21 cellular contexts compared by ENCODE assay signal in the genomic region with DNA sequence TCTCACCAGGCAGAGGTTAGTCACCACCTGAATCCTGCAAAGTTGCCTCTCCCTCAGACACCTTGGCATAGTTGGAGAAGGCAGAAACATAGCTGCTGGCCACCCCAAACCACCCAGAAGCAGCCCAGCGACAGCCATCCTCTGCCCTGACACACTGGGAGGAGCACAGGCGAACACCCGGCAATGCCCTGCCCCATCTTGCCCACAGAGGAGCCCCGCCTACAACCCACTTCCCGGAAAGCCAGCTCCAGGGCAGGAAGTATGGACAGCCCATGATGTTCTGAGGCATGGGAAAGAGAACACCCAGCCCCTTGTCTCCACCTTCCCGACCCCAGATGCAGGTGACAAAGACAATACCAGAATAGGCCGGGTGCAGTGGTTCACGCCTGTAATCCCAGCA. TPM values are rescaled to one million over a fixed set of nuclear protein-coding genes. Genes with fewer than 3 reads are reported as not detected.
A peak's percentile ranks its signal among the peaks of the same experiment; 100 is the strongest.
DNase-seq lines count a peak whose midpoint lies in the region; ATAC-seq and TF ChIP-seq lines count a peak whose summit lies in the region.
"Had no signal": no experiment of that assay in that cellular context is flagged by ENCODE, and none has a peak within 500 bp of the region (broad histone marks: within the 10 kb centered on the region; RNA-seq: fewer than 3 reads in every experiment).

No MANE protein-coding gene starts in this region.

- no peak for TF ChIP-seq CTCF in MCF 10A (IDR thresholded peaks at IDR 0.05; ENCODE audit: unreplicated experiment)
- TF ChIP-seq CTCF in mammary epithelial cell (conservative IDR thresholded peaks at IDR 0.05 in 1 of 2, IDR thresholded peaks at IDR 0.05 in 1 of 2; ENCODE audit: extremely low read depth in 1 of 2, insufficient read depth in 1 of 2, low read depth in 1 of 2, low read length in 2 of 2), result no peak
- TF ChIP-seq CTCF in RWPE2 (IDR thresholded peaks at IDR 0.05; ENCODE audit: poor library complexity, severe bottlenecking), result no peak
- TF ChIP-seq CTCF in spleen (IDR thresholded peaks at IDR 0.05 in 8 of 11, conservative IDR thresholded peaks at IDR 0.05 in 3 of 11), result no peak
- no peak for TF ChIP-seq CTCF in progenitor cell of endocrine pancreas (IDR thresholded peaks at IDR 0.05; ENCODE audit: unreplicated experiment)

- no peaks in the 10 kb centered on the region for H3K79me2 ChIP-seq in mammary epithelial cell (ENCODE audit: insufficient read depth, low read length)

- CTCF ChIA-PET in MCF 10A (lab: Yijun Ruan, JAX) (interaction anchor here (0.7 to 0.9 kb wide), 2 partner anchors 81 to 307 kb away, joined by 3 to 5 read pairs; no protein-coding TSS in a partner anchor), mammary epithelial cell (lab: Charles Lee; ENCODE audit: low non-redundant PET) (no interaction called here)

- in situ Hi-C loops in mammary epithelial cell (cut with MboI; ENCODE audit: low sequenced_read_pairs in 2 of 2), result no loop called here

- DNase-seq in MCF 10A (ENCODE audit: unreplicated experiment) (peak; percentile 16), mammary epithelial cell (no peak), RWPE2 (ENCODE audit: low spot score) (no peak), spleen (peak; percentile 70), NCI-H1436 (lab: John Stamatoyannopoulos, UW) (no peak), progenitor cell of endocrine pancreas (ENCODE audit: low spot score, unreplicated experiment) (no peak), COLO668 (lab: John Stamatoyannopoulos, UW; ENCODE audit: unreplicated experiment) (no peak)
- DNase-seq: ACHN; amygdala; COR-L47; erythroblast; left colon; NK-92 treated with Interleukin-12 subunit alpha and Interleukin-12 subunit beta, amount 100 ng/mL, for 24 hours; psoas muscle; small intestine; stimulated activated CD8-positive, alpha-beta memory T cell treated with anti-CD3 and anti-CD28 coated beads, Interleukin-4, amount 100 ng/mL, for 48 hours had no signal

- no peak overlapping the region for H3K4me2 ChIP-seq in mammary epithelial cell (ENCODE audit: insufficient read depth, low read depth, low read length)

- no peak overlapping the region for H3K9ac ChIP-seq in mammary epithelial cell (ENCODE audit: insufficient read depth, low read length)

- peak; percentile 47; the same call in 2 of the 3 replicates for ATAC-seq in RWPE2 (ENCODE audit: low read depth)
- ATAC-seq: gastroesophageal sphincter, left colon, psoas muscle had no signal

- H3K4me1 ChIP-seq in mammary epithelial cell (ENCODE audit: insufficient read depth, low read length) (no peaks in the 10 kb centered on the region), RWPE2 (ENCODE audit: insufficient read depth, poor library complexity, severe bottlenecking) (no peaks in the 10 kb centered on the region), spleen (peaks cover 0 to 24% (median 4%) of the 10 kb centered on the region in 6 donors)
- H3K4me1 ChIP-seq: gastroesophageal sphincter, psoas muscle had no signal

- H3K4me3 Mint-ChIP-seq in MCF 10A (ENCODE audit: unreplicated experiment) (no peak overlapping the region), progenitor cell of endocrine pancreas (ENCODE audit: low read depth) (no peak overlapping the region)
- H3K4me3 Mint-ChIP-seq in activated naive CD4-positive, alpha-beta T cell treated with anti-CD3 and anti-CD28 coated beads, Interleukin-2, amount 50 U/mL, for 24 hours, result peak overlapping the region; percentile 7
- H3K4me3 Mint-ChIP-seq: neural crest cell had no signal

- no peak overlapping the region for H3K27ac ChIP-seq in mammary epithelial cell (ENCODE audit: insufficient read depth, low read depth, low read length)
- H3K27ac ChIP-seq in RWPE2 (ENCODE audit: poor library complexity, severe bottlenecking), result no peak overlapping the region
- H3K27ac ChIP-seq in spleen, result no peak overlapping the region
- H3K27ac ChIP-seq: gastroesophageal sphincter, psoas muscle, suprapubic skin had no signal

- H2AFZ ChIP-seq in mammary epithelial cell (ENCODE audit: low read depth, low read length), result no peak overlapping the region

- no peaks in the 10 kb centered on the region for H3K27me3 Mint-ChIP-seq in MCF 10A (ENCODE audit: insufficient read depth, unreplicated experiment)
- H3K27me3 Mint-ChIP-seq in activated naive CD4-positive, alpha-beta T cell treated with anti-CD3 and anti-CD28 coated beads, Interleukin-2, amount 50 U/mL, for 24 hours, result no peaks in the 10 kb centered on the region
- no peaks in the 10 kb centered on the region for H3K27me3 Mint-ChIP-seq in progenitor cell of endocrine pancreas

- H3K4me1 Mint-ChIP-seq in MCF 10A (ENCODE audit: insufficient read depth, unreplicated experiment), result no peaks in the 10 kb centered on the region
- H3K4me1 Mint-ChIP-seq in activated naive CD4-positive, alpha-beta T cell treated with anti-CD3 and anti-CD28 coated beads, Interleukin-2, amount 50 U/mL, for 24 hours, result peaks cover 74% of the 10 kb centered on the region
- H3K4me1 Mint-ChIP-seq in progenitor cell of endocrine pancreas (ENCODE audit: low read depth), result no peaks in the 10 kb centered on the region
- H3K4me1 Mint-ChIP-seq: neural crest cell had no signal

- H3K36me3 Mint-ChIP-seq in MCF 10A (ENCODE audit: insufficient read depth, unreplicated experiment) (no peaks in the 10 kb centered on the region), progenitor cell of endocrine pancreas (ENCODE audit: insufficient read depth) (peaks cover 1% of the 10 kb centered on the region)
- no peaks in the 10 kb centered on the region for H3K36me3 Mint-ChIP-seq in activated naive CD4-positive, alpha-beta T cell treated with anti-CD3 and anti-CD28 coated beads, Interleukin-2, amount 50 U/mL, for 24 hours

- no peak overlapping the region for H3K27ac Mint-ChIP-seq in MCF 10A (ENCODE audit: low read depth, unreplicated experiment)
- peak overlapping the region; percentile 80 for H3K27ac Mint-ChIP-seq in activated naive CD4-positive, alpha-beta T cell treated with anti-CD3 and anti-CD28 coated beads, Interleukin-2, amount 50 U/mL, for 24 hours
- no peak overlapping the region for H3K27ac Mint-ChIP-seq in progenitor cell of endocrine pancreas

- H3K4me3 ChIP-seq in mammary epithelial cell (replicated peaks in 1 of 3; ENCODE audit: insufficient read depth in 1 of 3, low read depth in 2 of 3, low read length in 3 of 3) (no peak overlapping the region), RWPE2 (ENCODE audit: severe bottlenecking) (no peak overlapping the region), spleen (no peak overlapping the region)
- H3K4me3 ChIP-seq: gastroesophageal sphincter, psoas muscle, suprapubic skin had no signal

- H3K9me3 ChIP-seq in mammary epithelial cell (replicated peaks; ENCODE audit: insufficient read depth, low read length) (no peaks in the 10 kb centered on the region), RWPE2 (ENCODE audit: severe bottlenecking) (no peaks in the 10 kb centered on the region), spleen (no peaks in the 10 kb centered on the region)
- H3K9me3 ChIP-seq: gastroesophageal sphincter, psoas muscle, suprapubic skin had no signal

- dilution Hi-C loops in mammary epithelial cell (cut with HindIII; ENCODE audit: low sequenced_read_pairs), result loop anchor here (5.0 kb wide), 1 partner anchor 44 kb away; no protein-coding TSS in a partner anchor

- POLR2A ChIA-PET in MCF 10A (lab: Yijun Ruan, JAX), result interaction anchor here (1.0 kb wide), 1 partner anchor 22 kb away, joined by 3 read pairs; no protein-coding TSS in a partner anchor

- BruUV-seq in MCF 10A (replicated peaks; lab: Mats Ljungman, UMichigan), result no TSS peak
- no TSS peak for BruUV-seq in mammary epithelial cell (replicated peaks; lab: Mats Ljungman, UMichigan)

- H3K27me3 ChIP-seq in mammary epithelial cell (ENCODE audit: insufficient read depth, low read length), result no peaks in the 10 kb centered on the region
- H3K27me3 ChIP-seq in RWPE2 (ENCODE audit: insufficient read depth, poor library complexity, severe bottlenecking), result no peaks in the 10 kb centered on the region
- H3K27me3 ChIP-seq in spleen (replicated peaks in 1 of 7), result no peaks in the 10 kb centered on the region
- H3K27me3 ChIP-seq: gastroesophageal sphincter, suprapubic skin had no signal

- no peak for TF ChIP-seq POLR2A in spleen (IDR thresholded peaks at IDR 0.05)

- intact Hi-C loops in MCF 10A (cut with micrococcal nuclease) (no loop called here), mammary epithelial cell (cut with micrococcal nuclease) (no loop called here), spleen (cut with DNase I; ENCODE audit: low total_unique reads) (no loop called here)

- WGBS in mammary epithelial cell (ENCODE audit: low coverage, missing lambda C conversion rate), result 75% methylated on average over 4 of the region's 8 CpGs
- WGBS in spleen, 5 donors, result 53 to 75% (median 69%) methylated on average over 5 to 8 of the region's 8 CpGs

- H3K9me3 Mint-ChIP-seq in MCF 10A (ENCODE audit: unreplicated experiment) (no peaks in the 10 kb centered on the region), progenitor cell of endocrine pancreas (ENCODE audit: low read depth) (no peaks in the 10 kb centered on the region)
- no peaks in the 10 kb centered on the region for H3K9me3 Mint-ChIP-seq in activated naive CD4-positive, alpha-beta T cell treated with anti-CD3 and anti-CD28 coated beads, Interleukin-2, amount 50 U/mL, for 24 hours
- H3K9me3 Mint-ChIP-seq: neural crest cell had no signal

- H4K20me1 ChIP-seq in mammary epithelial cell (ENCODE audit: insufficient read depth, low read length), result no peaks in the 10 kb centered on the region

- H3K36me3 ChIP-seq in mammary epithelial cell (ENCODE audit: insufficient read depth, low read length) (peaks cover 3% of the 10 kb centered on the region), RWPE2 (ENCODE audit: low read depth) (no peaks in the 10 kb centered on the region), spleen (peaks cover 0 to 41% (median 0%) of the 10 kb centered on the region in 6 donors)

RNA-seq across cellular contexts. Expression of a gene that starts 12.6 kb away (rescaled TPM):
- total RNA-seq in MCF 10A (2022) (131 and 170 TPM in 2 replicates), mammary epithelial cell (100 to 1,000 TPM in 1 of 2 donors, 10 to 100 TPM in 1; 56.0 to 124 TPM), spleen (100 to 1,000 TPM; 154 to 227 (median 182) TPM), progenitor cell of endocrine pancreas (157 and 162 TPM in 2 replicates)
- polyA plus RNA-seq in mammary epithelial cell (114 TPM), spleen (100 to 1,000 TPM in 1 of 3 donors, 10 to 100 TPM in 2; 80.2 to 132 (median 85.6) TPM)
- 136 TPM for polyA minus RNA-seq in mammary epithelial cell

RNA-seq across cellular contexts. Expression of a gene that starts 40.0 kb away (rescaled TPM):
- 3.4 and 4.6 TPM in 2 replicates for total RNA-seq in MCF 10A (2022)
- total RNA-seq in mammary epithelial cell, result 10 to 100 TPM; 14.7 to 45.3 TPM
- polyA plus RNA-seq in mammary epithelial cell, result 26.2 TPM
- 36.7 TPM for polyA minus RNA-seq in mammary epithelial cell
- 10 to 100 TPM; 11.0 to 43.1 (median 22.8) TPM for total RNA-seq in spleen
- polyA plus RNA-seq in spleen, result 1 to 10 TPM; 2.0 to 4.8 (median 3.8) TPM
- 39.7 and 45.0 TPM in 2 replicates for total RNA-seq in progenitor cell of endocrine pancreas

RNA-seq across cellular contexts. Expression of a gene that starts 47.0 kb away (rescaled TPM):
- total RNA-seq in MCF 10A (2022), result 1.5 and 3.8 TPM in 2 replicates
- total RNA-seq in mammary epithelial cell, result 10 to 100 TPM in 1 of 2 donors, 1 to 10 TPM in 1; 6.8 to 28.3 TPM
- 9.9 TPM for polyA plus RNA-seq in mammary epithelial cell
- 8.2 TPM for polyA minus RNA-seq in mammary epithelial cell
- total RNA-seq in spleen, result under 1 TPM in 5 of 7 donors, not detected in 2; 0.20 to 0.60 (median 0.51) TPM
- under 1 TPM; 0.21 to 0.61 (median 0.45) TPM for polyA plus RNA-seq in spleen
- 1.2 and 1.4 TPM in 2 replicates for total RNA-seq in progenitor cell of endocrine pancreas
- total RNA-seq: left colon, NCI-H460 had no signal

Comparison
In these comparisons a context has a peak if more than half of its experiments do, and no peak if none do; other contexts are left out.
1. DNase-seq: peak in MCF 10A (single experiment) and spleen (single experiment); none in mammary epithelial cell (single experiment), RWPE2 (single experiment), NCI-H1436 (single experiment), progenitor cell of endocrine pancreas (single experiment) and COLO668 (single experiment).